In the genomic region with DNA sequence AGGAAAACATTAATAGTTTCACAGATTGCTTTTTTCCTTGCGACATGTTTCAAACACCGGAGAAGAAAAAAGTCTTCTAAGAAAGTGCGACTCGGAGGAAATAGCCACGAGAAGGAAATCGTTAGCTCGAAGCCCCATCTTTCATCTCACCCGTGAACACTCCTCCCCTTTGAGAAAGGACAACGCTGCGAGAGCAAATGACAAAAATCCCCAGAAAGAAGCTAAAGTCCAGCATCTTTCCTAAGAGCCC, we compare ENCODE assay signal across 7 cellular contexts.
DNase-seq lines count a peak whose midpoint lies in the region; ATAC-seq and TF ChIP-seq lines count a peak whose summit lies in the region.

No MANE protein-coding gene starts in this region.

- DNase-seq in PC-3 (no peak), endothelial cell (ENCODE audit: low spot score) (no peak), NCI-H69 (lab: John Stamatoyannopoulos, UW) (no peak)
- DNase-seq in activated CD4-positive, CD25-positive, alpha-beta regulatory T cell treated with anti-CD3 and anti-CD28 coated beads, Interleukin-2, amount 50 U/mL, for 72 hours, result no peak
- DNase-seq in stimulated activated CD4-positive, alpha-beta T cell treated with anti-CD3 and anti-CD28 coated beads, Interleukin-4, amount 100 ng/mL, for 1 hour, result no peak

- CTCF ChIA-PET in PC-3 (lab: Charles Lee), result interaction anchor here (2.1 kb wide), 1 partner anchor 83 kb away, joined by 12 read pairs; a partner anchor contains a TSS

- peak overlapping the region; percentile 98 for H3K9ac ChIP-seq in PC-3 (ENCODE audit: low read length)

- H3K9me2 ChIP-seq in PC-3 (replicated peaks; ENCODE audit: low read length), result no peaks in the 10 kb centered on the region

- peaks cover 96% of the 10 kb centered on the region for H3K79me2 ChIP-seq in PC-3 (ENCODE audit: low read length)

- no peaks in the 10 kb centered on the region for H3F3A ChIP-seq in PC-3 (ENCODE audit: low read length, unreplicated experiment)

- no peak for TF ChIP-seq CTCF in PC-3 (conservative IDR thresholded peaks at IDR 0.05; ENCODE audit: low read depth, low read length)
- TF ChIP-seq CTCF in endothelial cell (IDR thresholded peaks at IDR 0.05; ENCODE audit: unreplicated experiment), result no peak
- no peak for TF ChIP-seq CTCF in neutrophil (IDR thresholded peaks at IDR 0.05)

- POLR2A ChIA-PET in PC-3 (lab: Charles Lee; ENCODE audit: unreplicated experiment), result interaction anchor here (0.6 kb wide), 1 partner anchor 145 kb away, joined by 17 read pairs; a partner anchor contains a TSS

- peaks cover 12% of the 10 kb centered on the region for H3K4me1 Mint-ChIP-seq in endothelial cell (ENCODE audit: unreplicated experiment)

- ATAC-seq in GM21737 (IDR thresholded peaks at IDR 0.05; ENCODE audit: unreplicated experiment) (peak; percentile 1), PC-3 (no peak)

- H3K36me3 ChIP-seq in PC-3 (ENCODE audit: low read depth, low read length), result no peaks in the 10 kb centered on the region
- H3K36me3 ChIP-seq in neutrophil, result no peaks in the 10 kb centered on the region

- H3K4me3 Mint-ChIP-seq in endothelial cell (ENCODE audit: unreplicated experiment), result peak overlapping the region; percentile 100

- no TSS peak for BruUV-seq in PC-3 (replicated peaks; lab: Mats Ljungman, UMichigan)

- H3K36me3 Mint-ChIP-seq in endothelial cell (ENCODE audit: low read depth, unreplicated experiment), result no peaks in the 10 kb centered on the region

- H3K4me3 ChIP-seq in PC-3 (ENCODE audit: low read length), result peak overlapping the region; percentile 95
- peak overlapping the region; percentile 80 to 84 for H3K4me3 ChIP-seq in neutrophil (ENCODE audit: low read depth in 1 of 2, low read length in 1 of 2)

- H3K4me2 ChIP-seq in PC-3 (ENCODE audit: low read length), result peak overlapping the region; percentile 87

- no peak overlapping the region for H2AFZ ChIP-seq in PC-3 (ENCODE audit: low read length)

- no peaks in the 10 kb centered on the region for H3K9me3 ChIP-seq in PC-3 (ENCODE audit: low read length)
- no peaks in the 10 kb centered on the region for H3K9me3 ChIP-seq in neutrophil

- H3K27me3 Mint-ChIP-seq in endothelial cell (ENCODE audit: unreplicated experiment), result peaks cover 9% of the 10 kb centered on the region

- H3K27ac ChIP-seq in PC-3 (ENCODE audit: low read length) (peak overlapping the region; percentile 92), neutrophil (peak overlapping the region; percentile 80)

- no peaks in the 10 kb centered on the region for H3K27me3 ChIP-seq in PC-3 (ENCODE audit: low read length)
- no peaks in the 10 kb centered on the region for H3K27me3 ChIP-seq in neutrophil

- peak overlapping the region; percentile 90 for H3K27ac Mint-ChIP-seq in endothelial cell (ENCODE audit: unreplicated experiment)

- H3K9me3 Mint-ChIP-seq in endothelial cell (ENCODE audit: unreplicated experiment), result no peaks in the 10 kb centered on the region

- intact Hi-C loops in PC-3 (cut with micrococcal nuclease), result loop anchor here (5.0 to 10.0 kb wide), 4 partner anchors 84 to 413 kb away; a partner anchor contains a TSS

- H4K20me1 ChIP-seq in PC-3 (ENCODE audit: low read length), result peaks cover 40% of the 10 kb centered on the region

- H3K4me1 ChIP-seq in PC-3 (ENCODE audit: insufficient read depth, low read length), result peaks cover 34% of the 10 kb centered on the region
- peaks cover 69 to 75% of the 10 kb centered on the region in 2 experiments for H3K4me1 ChIP-seq in neutrophil (ENCODE audit: control insufficient read depth in 1 of 2, insufficient read depth in 1 of 2, low read depth in 1 of 2, low read length in 1 of 2)
